ENCODE assay signal across 8 cellular contexts in the genomic region with DNA sequence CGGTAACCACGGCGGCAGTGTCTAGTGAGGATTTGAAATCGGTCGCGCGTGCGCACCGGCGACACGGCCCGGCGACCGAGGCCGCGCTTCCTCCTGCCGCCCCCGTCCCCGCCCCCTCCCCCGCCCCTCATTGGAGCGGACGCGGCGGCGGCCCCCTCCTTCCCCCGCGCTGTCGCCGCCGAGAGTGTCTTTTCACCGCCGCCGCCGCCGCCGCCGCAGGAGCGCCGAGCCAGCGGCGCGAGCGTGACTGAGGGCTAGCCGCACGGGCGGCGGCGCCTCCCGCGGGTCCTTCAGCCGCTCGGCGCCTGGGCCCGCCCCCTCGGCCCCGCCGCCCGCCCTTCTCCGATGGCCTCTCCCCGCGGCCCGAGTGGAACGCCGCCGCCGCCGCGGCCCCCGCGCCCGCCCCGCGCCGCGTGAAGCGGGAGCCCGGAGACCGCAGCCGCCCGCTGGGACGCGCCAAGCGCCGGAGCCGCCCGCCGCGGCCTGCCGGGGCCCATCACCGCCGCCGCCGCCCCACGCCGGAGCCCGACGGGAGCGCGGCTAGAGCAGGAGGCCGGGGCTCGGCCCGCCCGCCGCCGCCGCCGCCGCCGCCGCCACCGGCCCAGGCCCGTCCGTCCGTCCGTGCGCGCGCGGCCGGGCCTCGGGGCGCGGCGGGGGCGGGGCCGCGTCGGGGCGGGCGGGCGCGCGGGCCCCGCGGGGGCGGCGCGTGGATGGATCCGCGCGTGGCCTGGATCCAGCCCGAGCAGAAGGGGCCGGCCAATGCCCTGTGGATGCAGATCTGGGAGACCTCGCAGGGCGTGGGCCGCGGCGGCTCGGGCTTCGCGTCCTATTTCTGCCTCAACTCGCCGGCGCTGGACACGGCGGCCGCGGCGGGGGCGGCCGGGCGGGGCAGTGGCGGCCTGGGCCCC. TPM values are rescaled to one million over a fixed set of nuclear protein-coding genes. Genes with fewer than 3 reads are reported as not detected.
DNase-seq lines count a peak whose midpoint lies in the region; ATAC-seq and TF ChIP-seq lines count a peak whose summit lies in the region.

A gene (plus strand): TSS at position 159 of the 908 bp plus-strand sequence. CDS start 552 bp downstream, at position 711.

- H3K27me3 ChIP-seq in heart right ventricle (no peaks in the 10 kb centered on the region), prostate gland (replicated peaks; ENCODE audit: insufficient read depth) (no peaks in the 10 kb centered on the region)

- WGBS in heart right ventricle, 2 donors, result 0 to 1% methylated on average over 48 to 163 of the region's 163 CpGs
- 3% methylated on average over 28 of the region's 163 CpGs for WGBS in prostate gland

- intact Hi-C loops in heart right ventricle (cut with DNase I), result loop anchor here in 6 of 10 donors (2.0 to 10.0 kb wide), 4 partner anchors 34 to 81 kb away; a partner anchor contains a TSS
- intact Hi-C loops in prostate gland (cut with DNase I), result loop anchor here (2.0 to 10.0 kb wide), 2 partner anchors 81 to 1219 kb away; a partner anchor contains a TSS

- peak within 1 kb of the TSS; percentile 95 for H3K27ac Mint-ChIP-seq in activated naive CD8-positive, alpha-beta T cell treated with anti-CD3 and anti-CD28 coated beads for 36 hours

- H3K4me3 ChIP-seq in heart right ventricle (peak within 1 kb of the TSS; percentile 51 to 97 (median 72)), prostate gland (peak within 1 kb of the TSS; percentile 61 to 67)

- no peaks in the 10 kb centered on the region for H3K9me3 Mint-ChIP-seq in activated naive CD8-positive, alpha-beta T cell treated with anti-CD3 and anti-CD28 coated beads for 36 hours

- no peaks in the 10 kb centered on the region for H3K27me3 Mint-ChIP-seq in activated naive CD8-positive, alpha-beta T cell treated with anti-CD3 and anti-CD28 coated beads for 36 hours

- H3K36me3 ChIP-seq in heart right ventricle (peaks cover 0 to 6% (median 0%) of the 10 kb centered on the region in 9 donors), prostate gland (no peaks in the 10 kb centered on the region)

- peak within 1 kb of the TSS; percentile 83 for H3K4me3 Mint-ChIP-seq in activated naive CD8-positive, alpha-beta T cell treated with anti-CD3 and anti-CD28 coated beads for 36 hours

- peak within 1 kb of the TSS; percentile 93 to 98 (median 97) for H3K27ac ChIP-seq in heart right ventricle
- H3K27ac ChIP-seq in prostate gland, result peak within 1 kb of the TSS; percentile 92 to 93

- DNase-seq in COLO668 (lab: John Stamatoyannopoulos, UW; ENCODE audit: unreplicated experiment) (peak; percentile 76), heart right ventricle (peak; percentile 32 to 58), prostate gland (ENCODE audit: low spot score) (no peak), NCI-H1105 treated with DMSO at 0.1 percent for 48 hours (lab: John Stamatoyannopoulos, UW) (no peak), OCI-M2 (lab: John Stamatoyannopoulos, UW; ENCODE audit: unreplicated experiment) (no peak)
- peak; percentile 18 for DNase-seq in activated naive CD8-positive, alpha-beta T cell treated with anti-CD3 and anti-CD28 coated beads for 36 hours

- H3K9me3 ChIP-seq in heart right ventricle, result no peaks in the 10 kb centered on the region
- H3K9me3 ChIP-seq in prostate gland, result no peaks in the 10 kb centered on the region

- no peak for TF ChIP-seq CTCF in heart right ventricle (IDR thresholded peaks at IDR 0.05)
- no peak for TF ChIP-seq CTCF in prostate gland (IDR thresholded peaks at IDR 0.05)

- peaks cover 37% of the 10 kb centered on the region for H3K4me1 Mint-ChIP-seq in activated naive CD8-positive, alpha-beta T cell treated with anti-CD3 and anti-CD28 coated beads for 36 hours

- H3K36me3 Mint-ChIP-seq in activated naive CD8-positive, alpha-beta T cell treated with anti-CD3 and anti-CD28 coated beads for 36 hours, result peaks cover 27% of the 10 kb centered on the region

- no peak for TF ChIP-seq RAD21 in Ishikawa (IDR thresholded peaks at IDR 0.05; ENCODE audit: low read depth)

- no peak for TF ChIP-seq POLR2A in prostate gland (IDR thresholded peaks at IDR 0.05)

- H3K4me1 ChIP-seq in heart right ventricle (peaks cover 5 to 52% (median 43%) of the 10 kb centered on the region in 9 donors), prostate gland (replicated peaks) (peaks cover 12% of the 10 kb centered on the region)

- peak; percentile 6 for ATAC-seq in GM19452 (IDR thresholded peaks at IDR 0.05; ENCODE audit: unreplicated experiment)
- ATAC-seq in heart right ventricle, result no peak

- TF ChIP-seq EP300 in Ishikawa (IDR thresholded peaks at IDR 0.05; ENCODE audit: borderline replicate concordance), result no peak; the same call in none of the 2 replicates

TF ChIP-seq in Ishikawa, 13 proteins besides CTCF, POLR2A, EP300 and RAD21:
- TF ChIP-seq TAF1 (IDR thresholded peaks at IDR 0.05; ENCODE audit: low read depth) (no peak), NFIC (IDR thresholded peaks at IDR 0.05) (no peak), CEBPB (IDR thresholded peaks at IDR 0.05) (no peak), TCF12 (IDR thresholded peaks at IDR 0.05; ENCODE audit: low read depth) (no peak), YY1 (IDR thresholded peaks at IDR 0.05; ENCODE audit: low read depth) (no peak), FOXM1 (IDR thresholded peaks at IDR 0.05; ENCODE audit: borderline replicate concordance, low read depth) (no peak)
- TF ChIP-seq, protein P1, sequence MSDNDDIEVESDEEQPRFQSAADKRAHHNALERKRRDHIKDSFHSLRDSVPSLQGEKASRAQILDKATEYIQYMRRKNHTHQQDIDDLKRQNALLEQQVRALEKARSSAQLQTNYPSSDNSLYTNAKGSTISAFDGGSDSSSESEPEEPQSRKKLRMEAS (IDR thresholded peaks at IDR 0.05), result 0 out of 2 replicates have a peak, but pooled peaks have one; percentile 8
- TF ChIP-seq, protein P2, sequence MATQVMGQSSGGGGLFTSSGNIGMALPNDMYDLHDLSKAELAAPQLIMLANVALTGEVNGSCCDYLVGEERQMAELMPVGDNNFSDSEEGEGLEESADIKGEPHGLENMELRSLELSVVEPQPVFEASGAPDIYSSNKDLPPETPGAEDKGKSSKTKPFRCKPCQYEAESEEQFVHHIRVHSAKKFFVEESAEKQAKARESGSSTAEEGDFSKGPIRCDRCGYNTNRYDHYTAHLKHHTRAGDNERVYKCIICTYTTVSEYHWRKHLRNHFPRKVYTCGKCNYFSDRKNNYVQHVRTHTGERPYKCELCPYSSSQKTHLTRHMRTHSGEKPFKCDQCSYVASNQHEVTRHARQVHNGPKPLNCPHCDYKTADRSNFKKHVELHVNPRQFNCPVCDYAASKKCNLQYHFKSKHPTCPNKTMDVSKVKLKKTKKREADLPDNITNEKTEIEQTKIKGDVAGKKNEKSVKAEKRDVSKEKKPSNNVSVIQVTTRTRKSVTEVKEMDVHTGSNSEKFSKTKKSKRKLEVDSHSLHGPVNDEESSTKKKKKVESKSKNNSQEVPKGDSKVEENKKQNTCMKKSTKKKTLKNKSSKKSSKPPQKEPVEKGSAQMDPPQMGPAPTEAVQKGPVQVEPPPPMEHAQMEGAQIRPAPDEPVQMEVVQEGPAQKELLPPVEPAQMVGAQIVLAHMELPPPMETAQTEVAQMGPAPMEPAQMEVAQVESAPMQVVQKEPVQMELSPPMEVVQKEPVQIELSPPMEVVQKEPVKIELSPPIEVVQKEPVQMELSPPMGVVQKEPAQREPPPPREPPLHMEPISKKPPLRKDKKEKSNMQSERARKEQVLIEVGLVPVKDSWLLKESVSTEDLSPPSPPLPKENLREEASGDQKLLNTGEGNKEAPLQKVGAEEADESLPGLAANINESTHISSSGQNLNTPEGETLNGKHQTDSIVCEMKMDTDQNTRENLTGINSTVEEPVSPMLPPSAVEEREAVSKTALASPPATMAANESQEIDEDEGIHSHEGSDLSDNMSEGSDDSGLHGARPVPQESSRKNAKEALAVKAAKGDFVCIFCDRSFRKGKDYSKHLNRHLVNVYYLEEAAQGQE (IDR thresholded peaks at IDR 0.05; ENCODE audit: low read depth), result no peak

RNA-seq across cellular contexts. Expression of the gene that starts here (rescaled TPM):
- total RNA-seq in activated naive CD8-positive, alpha-beta T cell treated with anti-CD3 and anti-CD28 coated beads for 36 hours, result 10 to 100 TPM; 28.2 to 30.7 TPM
- total RNA-seq in heart right ventricle (10 to 100 TPM in 8 of 10 donors, 1 to 10 TPM in 2; 8.8 to 13.7 (median 11.7) TPM), prostate gland (10 to 100 TPM; 12.9 to 40.4 TPM)
- polyA plus RNA-seq in heart right ventricle, result 1 to 10 TPM; 4.2 to 8.9 TPM

Comparison
In these comparisons a context has a peak if more than half of its experiments do, and no peak if none do; other contexts are left out.
1. DNase-seq: peak in COLO668 (single experiment), activated naive CD8-positive, alpha-beta T cell treated with anti-CD3 and anti-CD28 coated beads for 36 hours (single experiment) and heart right ventricle (2 of 2); none in prostate gland (single experiment), NCI-H1105 treated with DMSO at 0.1 percent for 48 hours (single experiment) and OCI-M2 (single experiment).